ENCODE assay signal across 8 cellular contexts in the genomic region with DNA sequence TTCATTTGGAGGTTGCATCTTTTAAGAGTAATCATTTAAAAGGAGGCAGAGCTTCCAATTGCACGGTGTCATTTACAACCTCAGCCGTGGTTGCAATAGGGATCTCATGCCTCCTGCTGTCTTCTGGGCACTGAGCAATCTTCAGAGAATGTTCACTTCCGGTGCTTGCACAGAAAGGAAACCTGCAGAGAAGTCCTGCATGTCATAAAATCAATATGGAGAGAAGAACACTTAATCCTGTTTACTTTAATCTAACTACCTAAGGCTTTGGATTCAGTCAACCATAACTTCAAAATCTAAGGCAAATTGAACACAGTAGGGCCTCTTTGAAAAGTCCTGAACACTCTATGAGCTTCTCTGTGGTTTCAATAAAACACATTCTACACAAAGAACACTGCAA. TPM values are rescaled to one million over a fixed set of nuclear protein-coding genes. Genes with fewer than 3 reads are reported as not detected.
DNase-seq lines count a peak whose midpoint lies in the region; ATAC-seq and TF ChIP-seq lines count a peak whose summit lies in the region.

No MANE protein-coding gene starts in this region.

- H3K27me3 ChIP-seq in prostate gland (replicated peaks; ENCODE audit: insufficient read depth) = no peaks in the 10 kb centered on the region

- no peak overlapping the region for H3K4me2 ChIP-seq in OCI-LY7 (ENCODE audit: low read length)

- no peaks in the 10 kb centered on the region for H3K9me3 Mint-ChIP-seq in activated CD4-positive, alpha-beta T cell treated with anti-CD3 and anti-CD28 coated beads, Interleukin-2, amount 10 ng/mL, durations not matched to agents 7 days and 5 days

- no peaks in the 10 kb centered on the region for H4K20me1 ChIP-seq in OCI-LY7 (ENCODE audit: insufficient read depth, low read length)

- H3K9me3 ChIP-seq in prostate gland (no peaks in the 10 kb centered on the region), OCI-LY7 (ENCODE audit: low read length) (no peaks in the 10 kb centered on the region)

- H3K36me3 ChIP-seq in prostate gland (no peaks in the 10 kb centered on the region), OCI-LY7 (ENCODE audit: insufficient read depth, low read length) (no peaks in the 10 kb centered on the region)

- CTCF ChIA-PET in activated CD4-positive, alpha-beta T cell treated with anti-CD3 and anti-CD28 coated beads, Interleukin-2, amount 10 ng/mL, durations not matched to agents 7 days and 5 days (lab: Charles Lee) = interaction anchor here (0.7 to 1.3 kb wide), 4 partner anchors 11 to 157 kb away, joined by 3 read pairs; a partner anchor contains a TSS
- CTCF ChIA-PET in OCI-LY7 (lab: Charles Lee; ENCODE audit: unreplicated experiment) = no interaction called here

- no peak overlapping the region for H2AFZ ChIP-seq in OCI-LY7 (ENCODE audit: low read length)

- no peaks in the 10 kb centered on the region for H3K79me2 ChIP-seq in OCI-LY7 (ENCODE audit: insufficient read depth, low read depth, low read length)

- TF ChIP-seq CTCF in prostate gland (IDR thresholded peaks at IDR 0.05) (peak in 3 of 4 experiments; percentile 11 to 22 (median 13)), OCI-LY7 (conservative IDR thresholded peaks at IDR 0.05; ENCODE audit: low read length) (no peak)

- POLR2A ChIA-PET in activated CD4-positive, alpha-beta T cell treated with anti-CD3 and anti-CD28 coated beads, Interleukin-2, amount 10 ng/mL, durations not matched to agents 7 days and 5 days (lab: Charles Lee) = interaction anchor here (0.7 kb wide), 1 partner anchor 693 kb away, joined by 3 read pairs; no protein-coding TSS in a partner anchor
- POLR2A ChIA-PET in OCI-LY7 (lab: Charles Lee) = interaction anchor here (0.7 to 1.1 kb wide), 4 partner anchors 9 to 386 kb away, joined by 3 to 6 read pairs (median 3); no protein-coding TSS in a partner anchor

- WGBS in prostate gland = 19% methylated on average over 3 of the region's 3 CpGs

- H3K4me1 ChIP-seq in prostate gland (replicated peaks) (no peaks in the 10 kb centered on the region), OCI-LY7 (ENCODE audit: insufficient read depth, low read length, poor library complexity, severe bottlenecking) (no peaks in the 10 kb centered on the region)

- intact Hi-C loops in prostate gland (cut with DNase I) = no loop called here
- intact Hi-C loops in OCI-LY7 (cut with micrococcal nuclease; ENCODE audit: unreplicated experiment) = no loop called here

- no peak for TF ChIP-seq POLR2A in prostate gland (IDR thresholded peaks at IDR 0.05)

- H3K4me1 Mint-ChIP-seq in activated CD4-positive, alpha-beta T cell treated with anti-CD3 and anti-CD28 coated beads, Interleukin-2, amount 10 ng/mL, durations not matched to agents 7 days and 5 days = peaks cover 19% of the 10 kb centered on the region

- H3K9me2 ChIP-seq in OCI-LY7 (ENCODE audit: insufficient read depth, low read length) = no peaks in the 10 kb centered on the region

- H3K27ac ChIP-seq in prostate gland (no peak overlapping the region), OCI-LY7 (ENCODE audit: low read depth, low read length, poor library complexity, severe bottlenecking) (no peak overlapping the region)

- H3K36me3 Mint-ChIP-seq in activated CD4-positive, alpha-beta T cell treated with anti-CD3 and anti-CD28 coated beads, Interleukin-2, amount 10 ng/mL, durations not matched to agents 7 days and 5 days (ENCODE audit: low read depth) = no peaks in the 10 kb centered on the region

- BruUV-seq in OCI-LY7 (replicated peaks; lab: Mats Ljungman, UMichigan) = no TSS peak

- H3K27ac Mint-ChIP-seq in activated CD4-positive, alpha-beta T cell treated with anti-CD3 and anti-CD28 coated beads, Interleukin-2, amount 10 ng/mL, durations not matched to agents 7 days and 5 days = no peak overlapping the region

- no peak overlapping the region for H3K4me3 Mint-ChIP-seq in activated CD4-positive, alpha-beta T cell treated with anti-CD3 and anti-CD28 coated beads, Interleukin-2, amount 10 ng/mL, durations not matched to agents 7 days and 5 days

- H3K27me3 Mint-ChIP-seq in activated CD4-positive, alpha-beta T cell treated with anti-CD3 and anti-CD28 coated beads, Interleukin-2, amount 10 ng/mL, durations not matched to agents 7 days and 5 days = no peaks in the 10 kb centered on the region

- ATAC-seq in GM21390 (IDR thresholded peaks at IDR 0.05; ENCODE audit: unreplicated experiment) = no peak
- no peak for ATAC-seq in GM21528 (IDR thresholded peaks at IDR 0.05; ENCODE audit: low FRiP score, unreplicated experiment)

- DNase-seq in activated CD4-positive, alpha-beta T cell treated with anti-CD3 and anti-CD28 coated beads, Interleukin-2, amount 10 ng/mL, durations not matched to agents 7 days and 5 days = peak; percentile 47
- no peak for DNase-seq in activated CD4-positive, alpha-beta T cell treated with anti-CD3 and anti-CD28 coated beads, Interleukin-2, amount 50 U/mL, for 1 hour
- DNase-seq in NCI-H1092 (lab: John Stamatoyannopoulos, UW) = peak; percentile 14
- DNase-seq in amniotic stem cell (lab: John Stamatoyannopoulos, UW) = peak; percentile 26
- peak; percentile 13 for DNase-seq in prostate gland (ENCODE audit: low spot score)
- DNase-seq in OCI-LY7 (ENCODE audit: low spot score) = no peak

- H3K4me3 ChIP-seq in prostate gland (no peak overlapping the region), OCI-LY7 (ENCODE audit: low read depth, low read length, poor library complexity, severe bottlenecking) (no peak overlapping the region)

RNA-seq across cellular contexts. Expression of a gene that starts 11.3 kb away (rescaled TPM):
- 1 to 10 TPM; 3.1 to 4.0 TPM for total RNA-seq in activated CD4-positive, alpha-beta T cell treated with anti-CD3 and anti-CD28 coated beads, Interleukin-2, amount 10 ng/mL, durations not matched to agents 7 days and 5 days
- 1 to 10 TPM in 1 of 2 donors, under 1 TPM in 1; 0.82 to 6.2 TPM for total RNA-seq in prostate gland
- 2.9 and 4.9 TPM in 2 replicates for total RNA-seq in OCI-LY7 (2014; rRNA removed; shearing (Covaris generic))
- 1.6 and 1.8 TPM in 2 replicates for total RNA-seq in OCI-LY7 (2022)

Comparison
In these comparisons a context has a peak if more than half of its experiments do, and no peak if none do; other contexts are left out.
1. DNase-seq: peak in activated CD4-positive, alpha-beta T cell treated with anti-CD3 and anti-CD28 coated beads, Interleukin-2, amount 10 ng/mL, durations not matched to agents 7 days and 5 days (single experiment), NCI-H1092 (single experiment), amniotic stem cell (single experiment) and prostate gland (single experiment); none in activated CD4-positive, alpha-beta T cell treated with anti-CD3 and anti-CD28 coated beads, Interleukin-2, amount 50 U/mL, for 1 hour (single experiment) and OCI-LY7 (single experiment).